ENCODE assay signal across 14 cellular contexts in the genomic region with DNA sequence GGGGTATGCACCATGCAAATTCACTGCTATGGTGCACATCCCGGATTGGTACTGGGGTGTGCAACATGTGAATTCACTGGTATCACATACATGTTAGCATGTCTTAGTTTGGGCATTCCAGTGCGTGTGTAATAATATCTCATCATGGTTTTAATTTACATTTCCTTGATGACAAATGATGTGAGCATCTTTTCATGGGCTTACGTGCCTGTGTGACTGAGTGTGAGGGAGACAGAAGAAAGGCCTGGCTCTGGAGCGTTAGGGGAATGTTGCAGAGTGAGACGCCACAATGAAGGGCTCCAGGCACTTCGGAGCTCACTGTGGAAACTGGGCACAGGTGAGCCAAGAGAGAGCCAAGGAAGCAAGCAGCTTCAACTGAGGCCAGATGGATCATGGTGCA.
"Had no signal": no experiment of that assay in that cellular context is flagged by ENCODE, and none has a peak within 500 bp of the region (broad histone marks: within the 10 kb centered on the region; RNA-seq: fewer than 3 reads in every experiment).

No MANE protein-coding gene starts in this region.

- H3K27ac ChIP-seq: coronary artery, suprapubic skin had no signal

- DNase-seq: activated B cell treated with CpG ODN at 0.5 μM for 24 hours; activated CD4-positive, alpha-beta T cell treated with anti-CD3 and anti-CD28 coated beads, Interleukin-2, amount 10 ng/mL, durations not matched to agents 24 days and 14 days; activated naive CD4-positive, alpha-beta T cell treated with anti-CD3 and anti-CD28 coated beads, Interleukin-2, amount 10 ng/mL, durations not matched to agents 7 days and 5 days; activated T-cell treated with anti-CD3 and anti-CD28 coated beads for 4 hours; central memory CD4-positive, alpha-beta T cell; effector CD8-positive, alpha-beta T cell; foreskin melanocyte; left ventricle myocardium superior; mesendoderm; stimulated activated CD4-positive, alpha-beta T cell treated with anti-CD3 and anti-CD28 coated beads, Interleukin-4, amount 100 ng/mL, for 1 hour; stimulated activated CD8-positive, alpha-beta memory T cell treated with anti-CD3 and anti-CD28 coated beads, Interleukin-4, amount 100 ng/mL, for 48 hours; stimulated activated naive CD8-positive, alpha-beta T cell treated with anti-CD3 and anti-CD28 coated beads, Interleukin-15, Interleukin-2, amounts not matched to agents 100 U/mL and 50 U/mL, for 24 hours had no signal

- H3K4me3 ChIP-seq: coronary artery, suprapubic skin had no signal

- H3K36me3 ChIP-seq: suprapubic skin had no signal

- H3K9me3 ChIP-seq: suprapubic skin had no signal
